ENCODE assay signal across 8 cellular contexts in the genomic region with DNA sequence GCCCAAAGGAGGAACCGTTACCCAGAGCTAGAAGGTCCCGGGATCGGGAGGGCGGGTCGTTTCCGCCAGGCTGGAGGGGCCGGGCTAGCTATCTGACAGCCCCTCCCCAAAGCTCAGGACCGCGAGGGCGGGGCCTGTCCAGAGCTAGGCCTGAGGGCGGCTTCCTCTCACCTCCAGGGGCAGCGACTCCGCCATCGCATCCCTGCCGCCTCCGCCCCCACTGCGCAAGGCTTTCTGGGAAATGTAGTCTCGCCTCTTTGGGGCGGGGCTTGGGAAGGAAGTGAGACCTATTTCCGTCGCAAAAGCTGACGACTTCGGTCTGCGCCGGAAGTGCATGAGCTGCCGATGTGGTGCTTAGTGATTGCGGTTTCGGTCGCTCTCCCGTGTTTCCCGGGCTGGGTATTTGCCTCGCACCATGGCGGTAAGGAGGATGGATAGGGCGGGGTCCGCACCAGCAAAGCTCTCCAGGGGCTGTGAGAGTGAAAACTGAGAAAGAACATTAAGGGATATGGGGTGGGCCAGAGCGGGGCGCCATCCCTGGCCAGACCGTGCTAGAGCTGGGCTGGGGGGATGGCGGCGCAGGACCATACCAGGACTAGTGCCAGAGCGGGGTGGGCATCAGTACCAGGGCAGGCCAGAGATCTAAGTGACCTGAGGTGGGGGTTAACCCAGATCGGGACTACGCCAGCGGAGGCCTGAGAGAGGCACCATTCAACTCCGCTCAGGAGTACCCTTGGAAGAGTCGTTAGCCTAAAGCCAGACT. TPM values are rescaled to one million over a fixed set of nuclear protein-coding genes. Genes with fewer than 3 reads are reported as not detected.
DNase-seq lines count a peak whose midpoint lies in the region; ATAC-seq and TF ChIP-seq lines count a peak whose summit lies in the region.

A gene (plus strand): TSS at position 327 of the 763 bp plus-strand sequence. CDS start 89 bp downstream, at position 416.

- H3K27me3 ChIP-seq in adipocyte (replicated peaks; ENCODE audit: control insufficient read depth, insufficient read depth, low read length) (no peaks in the 10 kb centered on the region), trophoblast cell (ENCODE audit: insufficient read depth, low read length) (no peaks in the 10 kb centered on the region), transverse colon (no peaks in the 10 kb centered on the region)

- H3K23ac ChIP-seq in trophoblast cell (ENCODE audit: low read length), result no peak within 1 kb of the TSS

- H3K4me1 ChIP-seq in adipocyte (ENCODE audit: control insufficient read depth, insufficient read depth, low read length) (peaks cover 16% of the 10 kb centered on the region), trophoblast cell (ENCODE audit: control insufficient read depth in 1 of 2, insufficient read depth in 2 of 2, low read length in 2 of 2) (peaks cover 12% of the 10 kb centered on the region in 2 experiments), transverse colon (peaks cover 7 to 21% (median 16%) of the 10 kb centered on the region in 4 donors)

- H4K91ac ChIP-seq in trophoblast cell (ENCODE audit: low read depth, low read length), result peak within 1 kb of the TSS; percentile 94

- H2BK120ac ChIP-seq in trophoblast cell (ENCODE audit: insufficient read depth, low read length, poor library complexity), result peak within 1 kb of the TSS; percentile 56

- H3K9ac ChIP-seq in adipocyte (ENCODE audit: low read length), result peak within 1 kb of the TSS; percentile 96
- H3K9ac ChIP-seq in trophoblast cell (ENCODE audit: low read length), result peak within 1 kb of the TSS; percentile 87

- peak within 1 kb of the TSS; percentile 88 for H3K18ac ChIP-seq in trophoblast cell (ENCODE audit: low read length)

- H4K12ac ChIP-seq in trophoblast cell (ENCODE audit: low read depth, low read length), result peak within 1 kb of the TSS; percentile 96

- in situ Hi-C loops in transverse colon (cut with MboI; ENCODE audit: low pct_ligation_motif_present in 1 of 4, low pct_unique_long_range_greater_than_20kb in 1 of 4, low sequenced_read_pairs in 3 of 4), result no loop called here

- H2BK12ac ChIP-seq in trophoblast cell (ENCODE audit: low read length), result peak within 1 kb of the TSS; percentile 42

- peak within 1 kb of the TSS; percentile 99 for H4K8ac ChIP-seq in trophoblast cell (ENCODE audit: low read depth, low read length)

- H2BK5ac ChIP-seq in trophoblast cell (ENCODE audit: low read depth, low read length, poor library complexity), result peak within 1 kb of the TSS; percentile 82

- H2AFZ ChIP-seq in trophoblast cell (ENCODE audit: insufficient read depth, low read length, poor library complexity), result peak within 1 kb of the TSS; percentile 86

- H3K14ac ChIP-seq in trophoblast cell (ENCODE audit: low read length), result peak within 1 kb of the TSS; percentile 96

- H3K79me1 ChIP-seq in trophoblast cell (ENCODE audit: low read length), result peaks cover 8% of the 10 kb centered on the region

- TF ChIP-seq POLR2A in transverse colon (IDR thresholded peaks at IDR 0.05), result peak; percentile 74

- no CpG with 5 or more reads among the region's 46 CpGs for WGBS in trophoblast cell (ENCODE audit: extremely low coverage, insufficient coverage, insufficient read length)
- 0% methylated on average over 45 of the region's 46 CpGs; no CpG with 5 or more reads in 1 of the 2 donors for WGBS in transverse colon (ENCODE audit: low coverage in 1 of 2), 2 donors

- DNase-seq in NCI-H1436 (lab: John Stamatoyannopoulos, UW) (peak; percentile 97), T follicular helper cell (ENCODE audit: low read depth) (peak; percentile 98), adipocyte (ENCODE audit: low read depth) (peak; percentile 99), cardiac septum (ENCODE audit: low spot score) (peak; percentile 99), trophoblast cell (peak; percentile 100), transverse colon (peak; percentile 98)

- H3K9me3 ChIP-seq in adipocyte (ENCODE audit: control insufficient read depth, low read length) (no peaks in the 10 kb centered on the region), trophoblast cell (ENCODE audit: insufficient read depth, low read depth, low read length) (peaks cover 1% of the 10 kb centered on the region), transverse colon (no peaks in the 10 kb centered on the region)

- H3K4me2 ChIP-seq in trophoblast cell (ENCODE audit: low read length), result peak within 1 kb of the TSS; percentile 82

- peak within 1 kb of the TSS; percentile 97 for H3K4me3 ChIP-seq in adipocyte (ENCODE audit: low read length)
- H3K4me3 ChIP-seq in trophoblast cell (ENCODE audit: low read depth, low read length), result peak within 1 kb of the TSS; percentile 95
- H3K4me3 ChIP-seq in transverse colon, result peak within 1 kb of the TSS; percentile 68 to 94 (median 82)

- ATAC-seq in HG02763 (IDR thresholded peaks at IDR 0.05; ENCODE audit: unreplicated experiment), result peak; percentile 97

- H3K36me3 ChIP-seq in adipocyte (ENCODE audit: control insufficient read depth, insufficient read depth, low read length, severe bottlenecking), result peaks cover 40% of the 10 kb centered on the region
- peaks cover 40 to 41% of the 10 kb centered on the region in 2 experiments for H3K36me3 ChIP-seq in trophoblast cell (ENCODE audit: control insufficient read depth in 1 of 2, insufficient read depth in 2 of 2, low read length in 2 of 2)
- H3K36me3 ChIP-seq in transverse colon, result peaks cover 0 to 18% (median 9%) of the 10 kb centered on the region in 4 donors

- H2AK5ac ChIP-seq in trophoblast cell (ENCODE audit: low read length), result peak within 1 kb of the TSS; percentile 99

- intact Hi-C loops in cardiac septum (cut with DNase I) (loop anchor here (1.0 kb wide), 2 partner anchors 20 to 35 kb away; a partner anchor contains a TSS), transverse colon (cut with DNase I; ENCODE audit: low total_unique reads) (no loop called here)

- TF ChIP-seq CTCF in GM12872 (IDR thresholded peaks at IDR 0.05; ENCODE audit: insufficient read depth, low read depth, low read length) (0 out of 3 replicates have a peak, but pooled peaks have one; percentile 24), transverse colon (IDR thresholded peaks at IDR 0.05) (peak in 1 of 5 experiments; percentile 48)

- TF ChIP-seq EP300 in transverse colon (IDR thresholded peaks at IDR 0.05; ENCODE audit: low read depth), result no peak

- peaks cover 9% of the 10 kb centered on the region for H3K79me2 ChIP-seq in trophoblast cell (ENCODE audit: control insufficient read depth, insufficient read depth, low read length, poor library complexity)

- H3K4ac ChIP-seq in trophoblast cell (ENCODE audit: low read depth, low read length), result peak within 1 kb of the TSS; percentile 98

- H3K27ac ChIP-seq in trophoblast cell (ENCODE audit: low read depth, low read length), result no peak within 1 kb of the TSS
- peak within 1 kb of the TSS; percentile 82 to 86 (median 84) for H3K27ac ChIP-seq in transverse colon

RNA-seq across cellular contexts. Expression of the gene that starts here (rescaled TPM):
- 16.3 TPM for total RNA-seq in cardiac septum
- polyA plus RNA-seq in trophoblast cell (2013), result 44.5 and 47.1 TPM in 2 replicates
- 10 to 100 TPM in 3 of 4 donors, not detected in 1; 29.5 to 50.2 (median 39.3) TPM for total RNA-seq in transverse colon
